Comparison of ENCODE assay signal across 2 cellular contexts in genomic region chr13:67158903-67159302, GRCh38.
TF ChIP-seq lines count a peak whose summit lies in the region.

No MANE protein-coding gene starts in this region.

TF ChIP-seq in HepG2, 621 proteins besides CTCF, POLR2A, EP300 and RAD21 (continued from another document):
- TF ChIP-seq TFE3 (CRISPR knock-in tag; IDR thresholded peaks at IDR 0.05), result no peak
- TF ChIP-seq GMEB1 (CRISPR knock-in tag; IDR thresholded peaks at IDR 0.05; ENCODE audit: borderline replicate concordance), result no peak
- peak; percentile 49 to 60; a peak in 2 of 4 replicates for TF ChIP-seq MAFK (conservative IDR thresholded peaks at IDR 0.05 in 1 of 2, IDR thresholded peaks at IDR 0.05 in 1 of 2; ENCODE audit: low read length in 2 of 2)

TF ChIP-seq in K562, 482 proteins besides CTCF, POLR2A, EP300 and RAD21 (continued from another document):
- no peak for TF ChIP-seq ZZZ3 (IDR thresholded peaks at IDR 0.05)
- peak; percentile 79 for TF ChIP-seq MAFG (tag; conservative IDR thresholded peaks at IDR 0.05)
- TF ChIP-seq ZNF316 (IDR thresholded peaks at IDR 0.05), result peak; percentile 78
- TF ChIP-seq MCM5 (IDR thresholded peaks at IDR 0.05; ENCODE audit: low read depth), result no peak
- TF ChIP-seq C11orf30 (IDR thresholded peaks at IDR 0.05; ENCODE audit: low read depth), result peak; percentile 75
